Comparison of ENCODE assay signal across 10 cellular contexts in the genomic region with DNA sequence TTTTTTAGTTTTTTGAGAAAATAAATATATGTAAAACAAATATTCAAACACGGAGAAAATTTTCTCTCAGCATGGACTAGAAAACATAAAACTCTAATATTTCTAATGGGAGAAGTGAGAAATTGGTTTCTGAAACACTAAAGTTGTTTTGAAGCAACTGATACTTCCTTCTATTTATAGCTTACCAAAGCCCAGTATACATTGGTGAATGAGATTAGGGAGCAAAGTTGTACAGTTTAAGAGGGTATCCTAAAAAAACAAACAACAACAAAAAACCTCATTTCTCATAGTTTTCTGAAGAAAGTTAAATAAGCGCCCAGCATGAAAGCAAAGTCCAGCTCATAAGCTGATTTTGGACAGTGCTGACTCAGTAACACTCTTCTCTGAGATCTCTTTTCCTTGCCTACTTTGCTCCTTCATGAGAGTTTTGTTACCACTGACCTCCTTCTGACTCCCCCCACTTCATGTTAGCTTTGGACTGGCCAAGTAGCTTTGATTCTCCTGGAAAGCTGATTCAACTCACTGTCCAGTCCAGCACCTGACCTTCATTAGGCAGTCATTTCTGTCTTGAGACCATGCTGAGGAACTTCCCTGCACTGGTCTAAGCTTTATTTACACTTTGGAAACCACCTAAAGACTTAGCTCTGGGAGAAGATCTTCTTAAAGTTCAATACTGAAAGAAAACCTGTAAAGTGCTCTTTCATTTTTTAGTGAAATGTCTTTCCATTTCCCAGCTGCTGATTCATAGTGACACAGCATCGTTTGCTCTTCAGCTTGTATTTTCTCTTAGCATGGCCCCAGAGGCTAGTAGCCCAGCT. TPM values are rescaled to one million over a fixed set of nuclear protein-coding genes. Genes with fewer than 3 reads are reported as not detected.
DNase-seq lines count a peak whose midpoint lies in the region; ATAC-seq, FAIRE-seq and TF ChIP-seq lines count a peak whose summit lies in the region.
"Had no signal": no experiment of that assay in that cellular context is flagged by ENCODE, and none has a peak within 500 bp of the region (broad histone marks: within the 10 kb centered on the region; RNA-seq: fewer than 3 reads in every experiment).

No MANE protein-coding gene starts in this region.

- peak; percentile 73 for ATAC-seq in HG03103 (IDR thresholded peaks at IDR 0.05; ENCODE audit: low read depth, unreplicated experiment)
- ATAC-seq in mucosa of descending colon: no peak

- no peak overlapping the region for H3K4me3 ChIP-seq in mucosa of descending colon
- no peak overlapping the region for H3K4me3 ChIP-seq in effector memory CD4-positive, alpha-beta T cell (ENCODE audit: insufficient read depth, low read depth, low read length, poor library complexity, severe bottlenecking)
- H3K4me3 ChIP-seq: smooth muscle cell had no signal

- FAIRE-seq in GM18507 (lab: Jason Lieb, UNC): peak; percentile 88

- H3K9me3 Mint-ChIP-seq in activated naive CD8-positive, alpha-beta T cell (ENCODE audit: low read depth): no peaks in the 10 kb centered on the region

- H3K4me1 Mint-ChIP-seq in activated naive CD8-positive, alpha-beta T cell (ENCODE audit: low read depth): peaks cover 10% of the 10 kb centered on the region

- H3K36me3 Mint-ChIP-seq in activated naive CD8-positive, alpha-beta T cell: no peaks in the 10 kb centered on the region

- no peak for DNase-seq in GM18507 (ENCODE audit: extremely low spot score, insufficient read length, low read depth)
- peak; percentile 22 for DNase-seq in GM20000 (ENCODE audit: low spot score)
- DNase-seq in mucosa of descending colon: no peak
- DNase-seq in DMS114 treated with DMSO at 0.1 percent for 48 hours (lab: John Stamatoyannopoulos, UW; ENCODE audit: unreplicated experiment): no peak
- DNase-seq in NCI-H2029 treated with DMSO at 0.1 percent for 48 hours (lab: John Stamatoyannopoulos, UW): no peak
- DNase-seq in effector memory CD4-positive, alpha-beta T cell: no peak

- no peaks in the 10 kb centered on the region for H3K9me3 ChIP-seq in mucosa of descending colon
- H3K9me3 ChIP-seq in effector memory CD4-positive, alpha-beta T cell (ENCODE audit: control insufficient read depth, low read length): no peaks in the 10 kb centered on the region

- no peak overlapping the region for H3K27ac ChIP-seq in effector memory CD4-positive, alpha-beta T cell (ENCODE audit: insufficient read depth, low read length, poor library complexity, severe bottlenecking)

- H3K4me1 ChIP-seq in mucosa of descending colon (ENCODE audit: low read depth): no peaks in the 10 kb centered on the region
- no peaks in the 10 kb centered on the region for H3K4me1 ChIP-seq in effector memory CD4-positive, alpha-beta T cell (ENCODE audit: control insufficient read depth, insufficient read depth, low read length, poor library complexity, severe bottlenecking)

- H3K27me3 ChIP-seq in effector memory CD4-positive, alpha-beta T cell (replicated peaks; ENCODE audit: control insufficient read depth, insufficient read depth, low read length, poor library complexity, severe bottlenecking): no peaks in the 10 kb centered on the region

- H3K4me3 Mint-ChIP-seq in activated naive CD8-positive, alpha-beta T cell: peak overlapping the region; percentile 49

- H3K27me3 Mint-ChIP-seq in activated naive CD8-positive, alpha-beta T cell: no peaks in the 10 kb centered on the region

- no peaks in the 10 kb centered on the region for H3K36me3 ChIP-seq in mucosa of descending colon (ENCODE audit: low read depth)
- H3K36me3 ChIP-seq in effector memory CD4-positive, alpha-beta T cell (ENCODE audit: control insufficient read depth, insufficient read depth, low read length): no peaks in the 10 kb centered on the region

- intact Hi-C loops in mucosa of descending colon (cut with DNase I, micrococcal nuclease): no loop called here

- peak overlapping the region; percentile 76 for H3K27ac Mint-ChIP-seq in activated naive CD8-positive, alpha-beta T cell

- TF ChIP-seq CTCF in GM20000 (IDR thresholded peaks at IDR 0.05; ENCODE audit: extremely low read depth, missing control alignments) (no peak), mucosa of descending colon (IDR thresholded peaks at IDR 0.05) (no peak)

RNA-seq across cellular contexts. Expression of a gene that starts 21.8 kb away (rescaled TPM):
- total RNA-seq in mucosa of descending colon: 1 to 10 TPM in 2 of 3 donors, under 1 TPM in 1; 0.82 to 2.5 (median 2.3) TPM
- total RNA-seq: smooth muscle cell, temporal lobe had no signal
